In the genomic region with DNA sequence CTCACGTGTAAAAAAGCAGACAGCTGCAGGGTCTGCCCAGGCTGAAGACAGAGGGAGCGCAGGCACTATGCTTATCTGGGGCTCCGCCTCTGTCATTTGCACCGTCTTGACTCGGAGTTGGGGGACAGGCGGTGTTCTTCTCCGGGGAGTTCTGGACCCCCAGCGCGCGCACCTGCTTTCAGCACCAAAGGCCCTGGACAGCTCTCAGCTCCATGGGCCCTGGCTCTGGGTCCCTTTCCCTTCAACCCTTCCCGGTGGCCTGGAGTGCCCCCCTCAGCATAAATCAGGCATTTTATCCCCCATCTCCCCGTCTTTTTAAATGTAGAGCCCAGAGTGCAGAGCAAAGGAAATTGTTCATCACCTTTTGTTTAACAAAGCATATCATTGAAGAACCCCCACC, we compare ENCODE assay signal across 12 cellular contexts. TPM values are rescaled to one million over a fixed set of nuclear protein-coding genes. Genes with fewer than 3 reads are reported as not detected.
A peak's percentile ranks its signal among the peaks of the same experiment; 100 is the strongest.
DNase-seq lines count a peak whose midpoint lies in the region; ATAC-seq and TF ChIP-seq lines count a peak whose summit lies in the region.
"Had no signal": no experiment of that assay in that cellular context is flagged by ENCODE, and none has a peak within 500 bp of the region (broad histone marks: within the 10 kb centered on the region; RNA-seq: fewer than 3 reads in every experiment).

No MANE protein-coding gene starts in this region.

- no peak overlapping the region for H2AFZ ChIP-seq in smooth muscle cell (ENCODE audit: low read depth)

- CTCF ChIA-PET in activated CD4-positive, alpha-beta memory T cell treated with anti-CD3 and anti-CD28 coated beads for 36 hours (lab: Charles Lee) = no interaction called here
- CTCF ChIA-PET in activated CD4-positive, alpha-beta memory T cell treated with anti-CD3 and anti-CD28 coated beads, Interleukin-2, amount 10 ng/mL, durations not matched to agents 7 days and 5 days (lab: Charles Lee) = interaction anchor here (1.4 kb wide), 1 partner anchor 9 kb away, joined by 3 read pairs; no protein-coding TSS in a partner anchor

- no peak for ATAC-seq in HG03139 (IDR thresholded peaks at IDR 0.05; ENCODE audit: unreplicated experiment)
- no peak for ATAC-seq in HG02678 (IDR thresholded peaks at IDR 0.05; ENCODE audit: unreplicated experiment)
- ATAC-seq in HG02973 (IDR thresholded peaks at IDR 0.05; ENCODE audit: unreplicated experiment) = no peak
- ATAC-seq: activated CD4-positive, CD25-positive, alpha-beta regulatory T cell treated with anti-CD3 and anti-CD28 coated beads, Interleukin-2, amount 50 U/mL, for 24 hours had no signal

- H3K27me3 ChIP-seq in smooth muscle cell (ENCODE audit: low read depth) = peaks cover 49% of the 10 kb centered on the region

- no peak overlapping the region for H3K27ac Mint-ChIP-seq in activated CD4-positive, alpha-beta memory T cell treated with anti-CD3 and anti-CD28 coated beads for 36 hours
- H3K27ac Mint-ChIP-seq in activated CD4-positive, alpha-beta memory T cell treated with anti-CD3 and anti-CD28 coated beads, Interleukin-2, amount 10 ng/mL, durations not matched to agents 7 days and 5 days = no peak overlapping the region
- H3K27ac Mint-ChIP-seq: CD4-positive, CD25-positive, alpha-beta regulatory T cell had no signal

- peak; percentile 13 for DNase-seq in activated CD4-positive, alpha-beta memory T cell treated with anti-CD3 and anti-CD28 coated beads for 36 hours
- no peak for DNase-seq in activated CD4-positive, alpha-beta memory T cell treated with anti-CD3 and anti-CD28 coated beads, Interleukin-2, amount 10 ng/mL, durations not matched to agents 7 days and 5 days
- peak; percentile 1 for DNase-seq in NCI-H2196 treated with DMSO at 0.1 percent for 48 hours (lab: John Stamatoyannopoulos, UW; ENCODE audit: unreplicated experiment)
- peak; percentile 78 for DNase-seq in ecto neural progenitor cell (ENCODE audit: low spot score)
- DNase-seq in smooth muscle cell (lab: John Stamatoyannopoulos, UW; ENCODE audit: unreplicated experiment) = no peak
- DNase-seq: CD4-positive, CD25-positive, alpha-beta regulatory T cell; naive B cell; NCI-H774 had no signal

- H3K4me2 ChIP-seq in smooth muscle cell = peak overlapping the region; percentile 15

- H3K4me1 ChIP-seq in smooth muscle cell (ENCODE audit: low read depth) = peaks cover 5% of the 10 kb centered on the region

- no peak overlapping the region for H3K9ac ChIP-seq in smooth muscle cell (ENCODE audit: low read depth)

- intact Hi-C loops in activated CD4-positive, alpha-beta memory T cell treated with anti-CD3 and anti-CD28 coated beads for 36 hours (cut with micrococcal nuclease) = no loop called here

- TF ChIP-seq CTCF in smooth muscle cell (IDR thresholded peaks at IDR 0.05; ENCODE audit: borderline replicate concordance, insufficient read depth, poor library complexity, severe bottlenecking) = no peak

- no peaks in the 10 kb centered on the region for H3K79me2 ChIP-seq in smooth muscle cell (ENCODE audit: low read depth)

- H3K27ac ChIP-seq in smooth muscle cell (ENCODE audit: low read depth) = no peak overlapping the region

- H3K9me3 ChIP-seq in smooth muscle cell (replicated peaks; ENCODE audit: low read depth) = no peaks in the 10 kb centered on the region

- H3K4me3 Mint-ChIP-seq in activated CD4-positive, alpha-beta memory T cell treated with anti-CD3 and anti-CD28 coated beads for 36 hours = no peak overlapping the region
- H3K4me3 Mint-ChIP-seq in activated CD4-positive, alpha-beta memory T cell treated with anti-CD3 and anti-CD28 coated beads, Interleukin-2, amount 10 ng/mL, durations not matched to agents 7 days and 5 days = no peak overlapping the region
- H3K4me3 Mint-ChIP-seq: CD4-positive, CD25-positive, alpha-beta regulatory T cell had no signal

- H3K27me3 Mint-ChIP-seq in activated CD4-positive, alpha-beta memory T cell treated with anti-CD3 and anti-CD28 coated beads for 36 hours = peaks cover 58% of the 10 kb centered on the region
- H3K27me3 Mint-ChIP-seq in activated CD4-positive, alpha-beta memory T cell treated with anti-CD3 and anti-CD28 coated beads, Interleukin-2, amount 10 ng/mL, durations not matched to agents 7 days and 5 days = peaks cover 48% of the 10 kb centered on the region

- H3K4me3 ChIP-seq in smooth muscle cell = no peak overlapping the region

- no peaks in the 10 kb centered on the region for H3K36me3 Mint-ChIP-seq in activated CD4-positive, alpha-beta memory T cell treated with anti-CD3 and anti-CD28 coated beads for 36 hours
- no peaks in the 10 kb centered on the region for H3K36me3 Mint-ChIP-seq in activated CD4-positive, alpha-beta memory T cell treated with anti-CD3 and anti-CD28 coated beads, Interleukin-2, amount 10 ng/mL, durations not matched to agents 7 days and 5 days (ENCODE audit: low read depth)
- H3K36me3 Mint-ChIP-seq: CD4-positive, CD25-positive, alpha-beta regulatory T cell; naive B cell had no signal

- POLR2A ChIA-PET in activated CD4-positive, alpha-beta memory T cell treated with anti-CD3 and anti-CD28 coated beads for 36 hours (lab: Charles Lee) = no interaction called here
- POLR2A ChIA-PET in activated CD4-positive, alpha-beta memory T cell treated with anti-CD3 and anti-CD28 coated beads, Interleukin-2, amount 10 ng/mL, durations not matched to agents 7 days and 5 days (lab: Charles Lee) = no interaction called here

- whole genome bisulfite sequencing in smooth muscle cell (ENCODE audit: low lambda C conversion rate) = 9% methylated on average over 12 of the region's 12 CpGs

- H3K9me3 Mint-ChIP-seq in activated CD4-positive, alpha-beta memory T cell treated with anti-CD3 and anti-CD28 coated beads for 36 hours = no peaks in the 10 kb centered on the region
- no peaks in the 10 kb centered on the region for H3K9me3 Mint-ChIP-seq in activated CD4-positive, alpha-beta memory T cell treated with anti-CD3 and anti-CD28 coated beads, Interleukin-2, amount 10 ng/mL, durations not matched to agents 7 days and 5 days

- H3F3A ChIP-seq in smooth muscle cell (ENCODE audit: low read depth) = no peaks in the 10 kb centered on the region

- peaks cover 2% of the 10 kb centered on the region for H4K20me1 ChIP-seq in smooth muscle cell (ENCODE audit: low read depth)

- no peaks in the 10 kb centered on the region for H3K4me1 Mint-ChIP-seq in activated CD4-positive, alpha-beta memory T cell treated with anti-CD3 and anti-CD28 coated beads for 36 hours (ENCODE audit: low read depth)
- H3K4me1 Mint-ChIP-seq in activated CD4-positive, alpha-beta memory T cell treated with anti-CD3 and anti-CD28 coated beads, Interleukin-2, amount 10 ng/mL, durations not matched to agents 7 days and 5 days = no peaks in the 10 kb centered on the region
- H3K4me1 Mint-ChIP-seq: CD4-positive, CD25-positive, alpha-beta regulatory T cell had no signal

- H3K36me3 ChIP-seq in smooth muscle cell (ENCODE audit: low read depth) = no peaks in the 10 kb centered on the region

RNA-seq across cellular contexts. Expression of gene SEZ6L, which starts 1.5 kb away (rescaled TPM):
- not detected for total RNA-seq in activated CD4-positive, alpha-beta memory T cell treated with anti-CD3 and anti-CD28 coated beads for 36 hours
- total RNA-seq in activated CD4-positive, alpha-beta memory T cell treated with anti-CD3 and anti-CD28 coated beads, Interleukin-2, amount 10 ng/mL, durations not matched to agents 7 days and 5 days = not detected
- total RNA-seq in smooth muscle cell = 1.8 and 2.1 TPM in 2 replicates
- polyA plus RNA-seq in smooth muscle cell = 1.5 and 2.1 TPM in 2 replicates
- total RNA-seq: CD4-positive, CD25-positive, alpha-beta regulatory T cell had no signal
- polyA plus RNA-seq: CD4-positive, CD25-positive, alpha-beta regulatory T cell had no signal

Comparison
In these comparisons a context has a peak if more than half of its experiments do, and no peak if none do; other contexts are left out.
1. DNase-seq: peak in activated CD4-positive, alpha-beta memory T cell treated with anti-CD3 and anti-CD28 coated beads for 36 hours (single experiment), NCI-H2196 treated with DMSO at 0.1 percent for 48 hours (single experiment) and ecto neural progenitor cell (single experiment); none in activated CD4-positive, alpha-beta memory T cell treated with anti-CD3 and anti-CD28 coated beads, Interleukin-2, amount 10 ng/mL, durations not matched to agents 7 days and 5 days (single experiment) and smooth muscle cell (single experiment).